Comparison of ENCODE assay signal across 1 cellular context in the genomic region with DNA sequence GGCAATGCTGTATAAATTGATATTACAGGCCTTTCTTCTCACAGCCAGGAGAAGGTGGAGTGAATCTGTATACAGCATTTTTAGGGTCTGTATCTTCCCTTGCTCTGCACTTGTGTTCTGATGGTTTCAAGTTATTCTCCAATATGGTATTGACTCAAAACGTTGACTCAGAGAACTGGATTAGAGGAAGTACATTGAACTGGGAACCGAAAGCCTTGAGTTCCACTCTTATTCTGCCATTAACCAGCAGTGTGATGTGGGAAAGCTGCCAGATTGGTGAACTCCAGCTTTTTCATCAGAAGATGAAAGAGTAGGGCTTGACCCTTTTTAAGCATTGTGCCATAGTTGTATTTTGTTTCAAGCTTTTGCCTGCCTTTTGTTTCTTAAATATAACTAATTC.
TF ChIP-seq lines count a peak whose summit lies in the region.

No MANE protein-coding gene starts in this region.

TF ChIP-seq in HepG2, 621 proteins besides CTCF, POLR2A, EP300 and RAD21 (continued from another document):
- TF ChIP-seq HOXA7 (CRISPR knock-in tag; IDR thresholded peaks at IDR 0.05) = no peak
